ENCODE assay signal across 8 cellular contexts in genomic region chr20:13995086-13995665, GRCh38. TPM values are rescaled to one million over a fixed set of nuclear protein-coding genes. Genes with fewer than 3 reads are reported as not detected.
A peak's percentile ranks its signal among the peaks of the same experiment; 100 is the strongest.
DNase-seq lines count a peak whose midpoint lies in the region; ATAC-seq, FAIRE-seq and TF ChIP-seq lines count a peak whose summit lies in the region.

Gene MACROD2, plus strand, starts transcription at chr20:13995516.

- ATAC-seq in GM18909 (IDR thresholded peaks at IDR 0.05; ENCODE audit: poor library complexity, unreplicated experiment) = peak; percentile 54
- ATAC-seq in T-helper 17 cell = peak; percentile 50
- ATAC-seq in HG03039 (IDR thresholded peaks at IDR 0.05; ENCODE audit: unreplicated experiment) = no peak

- intact Hi-C loops in colonic mucosa (cut with DNase I) = no loop called here

- no peaks in the 10 kb centered on the region for H3K27me3 ChIP-seq in colonic mucosa
- no peaks in the 10 kb centered on the region for H3K27me3 ChIP-seq in keratinocyte (ENCODE audit: control insufficient read depth, extremely low read depth, insufficient read depth, low read length)
- no peaks in the 10 kb centered on the region for H3K27me3 ChIP-seq in Karpas-422 (ENCODE audit: low read length)

- H2AFZ ChIP-seq in keratinocyte (ENCODE audit: control insufficient read depth, low read length) (peak within 1 kb of the TSS; percentile 93), Karpas-422 (ENCODE audit: low read length) (no peak within 1 kb of the TSS)

- TF ChIP-seq CTCF in colonic mucosa (IDR thresholded peaks at IDR 0.05) (no peak), keratinocyte (optimal IDR thresholded peaks at IDR 0.05 in 1 of 3, IDR thresholded peaks at IDR 0.05 in 1 of 3, conservative IDR thresholded peaks at IDR 0.05 in 1 of 3; ENCODE audit: extremely low read depth in 1 of 3, insufficient read depth in 2 of 3, low read length in 3 of 3) (peak in 1 of 3 experiments; percentile 2)

- no peak within 1 kb of the TSS for H3K27ac Mint-ChIP-seq in T-helper 17 cell

- peak within 1 kb of the TSS; percentile 51 for H3K4me3 Mint-ChIP-seq in T-helper 17 cell

- H3K4me1 ChIP-seq in colonic mucosa (no peaks in the 10 kb centered on the region), keratinocyte (ENCODE audit: control insufficient read depth, extremely low read depth, insufficient read depth, low read length) (peaks cover 7% of the 10 kb centered on the region), Karpas-422 (ENCODE audit: low read length) (no peaks in the 10 kb centered on the region)

- peak; percentile 71 for FAIRE-seq in keratinocyte (lab: Jason Lieb, UNC)

- DNase-seq in NCI-H146 (lab: John Stamatoyannopoulos, UW) = peak; percentile 100
- no peak for DNase-seq in T-helper 17 cell
- DNase-seq in colonic mucosa = peak; percentile 96
- peak; percentile 83 for DNase-seq in keratinocyte (ENCODE audit: low read depth, low spot score)
- no peak for DNase-seq in Karpas-422

- peak within 1 kb of the TSS; percentile 39 to 70 for H3K9ac ChIP-seq in colonic mucosa (ENCODE audit: low read depth in 2 of 2, low read length in 2 of 2)
- H3K9ac ChIP-seq in keratinocyte (ENCODE audit: control insufficient read depth, extremely low read depth, insufficient read depth, low read length) = peak within 1 kb of the TSS; percentile 54
- H3K9ac ChIP-seq in Karpas-422 (ENCODE audit: low read length) = no peak within 1 kb of the TSS

- H3K27ac ChIP-seq in colonic mucosa = peak within 1 kb of the TSS; percentile 60
- H3K27ac ChIP-seq in keratinocyte (ENCODE audit: control insufficient read depth, insufficient read depth, low read length) = no peak within 1 kb of the TSS
- H3K27ac ChIP-seq in skin epidermis = peak within 1 kb of the TSS in 13 of 21 experiments; percentile 28 to 77 (median 62)
- H3K27ac ChIP-seq in Karpas-422 (ENCODE audit: low read length) = no peak within 1 kb of the TSS

- H3K79me2 ChIP-seq in keratinocyte (ENCODE audit: control insufficient read depth, insufficient read depth, low read length) (no peaks in the 10 kb centered on the region), Karpas-422 (ENCODE audit: low read length) (no peaks in the 10 kb centered on the region)

- no peaks in the 10 kb centered on the region for H3K9me2 ChIP-seq in Karpas-422 (replicated peaks; ENCODE audit: insufficient read depth, low read length)

- H3K9me3 ChIP-seq in T-helper 17 cell (ENCODE audit: control insufficient read depth, low read length, poor library complexity, severe bottlenecking) (no peaks in the 10 kb centered on the region), colonic mucosa (no peaks in the 10 kb centered on the region), keratinocyte (ENCODE audit: control insufficient read depth, low read depth, low read length) (no peaks in the 10 kb centered on the region), Karpas-422 (ENCODE audit: low read length) (peaks cover 4% of the 10 kb centered on the region; the same call in 1 of the 2 replicates)

- dilution Hi-C loops in keratinocyte (cut with MboI; ENCODE audit: extremely low pct_ligation_motif_present, low sequenced_read_pairs) = no loop called here

- H3K36me3 ChIP-seq in colonic mucosa = no peaks in the 10 kb centered on the region
- no peaks in the 10 kb centered on the region for H3K36me3 ChIP-seq in keratinocyte (ENCODE audit: control insufficient read depth in 2 of 2, extremely low read depth in 1 of 2, insufficient read depth in 2 of 2, low read length in 2 of 2)
- H3K36me3 ChIP-seq in Karpas-422 (ENCODE audit: insufficient read depth, low read length) = no peaks in the 10 kb centered on the region

- H3K4me2 ChIP-seq in keratinocyte (ENCODE audit: control insufficient read depth, extremely low read depth, insufficient read depth, low read depth, low read length) (peak within 1 kb of the TSS; percentile 92), Karpas-422 (ENCODE audit: low read depth, low read length, poor library complexity, severe bottlenecking) (no peak within 1 kb of the TSS)

- H3K4me1 Mint-ChIP-seq in T-helper 17 cell = no peaks in the 10 kb centered on the region

- H3K27me3 Mint-ChIP-seq in T-helper 17 cell = peaks cover 8% of the 10 kb centered on the region

- H3K36me3 Mint-ChIP-seq in T-helper 17 cell (ENCODE audit: low read depth) = no peaks in the 10 kb centered on the region

- H3K9me1 ChIP-seq in keratinocyte (ENCODE audit: control insufficient read depth, extremely low read depth, insufficient read depth, low read length) = no peaks in the 10 kb centered on the region

- H3K4me3 ChIP-seq in colonic mucosa (peak within 1 kb of the TSS; percentile 66), keratinocyte (ENCODE audit: control insufficient read depth in 2 of 3, extremely low read depth in 1 of 3, insufficient read depth in 2 of 3, low read depth in 1 of 3, low read length in 3 of 3) (peak within 1 kb of the TSS; percentile 52 to 83 (median 73)), skin epidermis (peak within 1 kb of the TSS; percentile 51 to 72 (median 58)), Karpas-422 (ENCODE audit: low read length) (no peak within 1 kb of the TSS)

- H4K20me1 ChIP-seq in keratinocyte (ENCODE audit: control insufficient read depth, extremely low read depth, insufficient read depth, low read length) = no peaks in the 10 kb centered on the region
- H4K20me1 ChIP-seq in Karpas-422 (ENCODE audit: insufficient read depth, low read depth, low read length) = no peaks in the 10 kb centered on the region

RNA-seq across cellular contexts. Expression of gene MACROD2, which starts in this region (rescaled TPM):
- total RNA-seq in T-helper 17 cell (under 1 TPM in 1 of 2 donors, not detected in 1; 0.85 TPM), colonic mucosa (1 to 10 TPM; 3.2 to 3.3 TPM)
- 0.49 to 0.71 TPM (median 0.52 TPM) in 3 replicates for polyA plus RNA-seq in keratinocyte
- 6.5 TPM for polyA plus RNA-seq in keratinocyte (2011; ENCODE audit: low read depth)
- polyA plus RNA-seq in keratinocyte (2011; cell fraction: cytosol; rRNA removed) = 0.62 and 0.63 TPM in 2 replicates
- polyA plus RNA-seq in keratinocyte (2011; cell fraction: nucleus; rRNA removed) = 0.81 and 1.4 TPM in 2 replicates
- polyA plus RNA-seq in keratinocyte (2012; ENCODE audit: low replicate concordance) = 0.38 and 1.5 TPM in 2 replicates
- polyA minus RNA-seq in keratinocyte = 2.2 to 4.1 TPM in 2 of 3 replicates, not detected in the other
- not detected for polyA minus RNA-seq in keratinocyte (2011; cell fraction: cytosol; rRNA and poly(A)+ RNA removed)
- polyA minus RNA-seq in keratinocyte (2011; cell fraction: nucleus; rRNA and poly(A)+ RNA removed) = 4.6 and 10.3 TPM in 2 replicates
- total RNA-seq in Karpas-422 (2014; rRNA removed; shearing (Covaris generic); ENCODE audit: low replicate concordance) = 0.04 and 0.15 TPM in 2 replicates

Comparison
In these comparisons a context has a peak if more than half of its experiments do, and no peak if none do; other contexts are left out.
1. Peak in ATAC-seq in T-helper 17 cell; RNA of the gene not detected or under 1 TPM.
2. DNase-seq: peak in NCI-H146 (single experiment), colonic mucosa (single experiment) and keratinocyte (single experiment); none in T-helper 17 cell (0 of 3) and Karpas-422 (single experiment).
3. H3K27ac ChIP-seq: peak in colonic mucosa (single experiment) and skin epidermis (13 of 21); none in keratinocyte (single experiment) and Karpas-422 (single experiment).